15 cellular contexts compared by ENCODE assay signal in the genomic region with DNA sequence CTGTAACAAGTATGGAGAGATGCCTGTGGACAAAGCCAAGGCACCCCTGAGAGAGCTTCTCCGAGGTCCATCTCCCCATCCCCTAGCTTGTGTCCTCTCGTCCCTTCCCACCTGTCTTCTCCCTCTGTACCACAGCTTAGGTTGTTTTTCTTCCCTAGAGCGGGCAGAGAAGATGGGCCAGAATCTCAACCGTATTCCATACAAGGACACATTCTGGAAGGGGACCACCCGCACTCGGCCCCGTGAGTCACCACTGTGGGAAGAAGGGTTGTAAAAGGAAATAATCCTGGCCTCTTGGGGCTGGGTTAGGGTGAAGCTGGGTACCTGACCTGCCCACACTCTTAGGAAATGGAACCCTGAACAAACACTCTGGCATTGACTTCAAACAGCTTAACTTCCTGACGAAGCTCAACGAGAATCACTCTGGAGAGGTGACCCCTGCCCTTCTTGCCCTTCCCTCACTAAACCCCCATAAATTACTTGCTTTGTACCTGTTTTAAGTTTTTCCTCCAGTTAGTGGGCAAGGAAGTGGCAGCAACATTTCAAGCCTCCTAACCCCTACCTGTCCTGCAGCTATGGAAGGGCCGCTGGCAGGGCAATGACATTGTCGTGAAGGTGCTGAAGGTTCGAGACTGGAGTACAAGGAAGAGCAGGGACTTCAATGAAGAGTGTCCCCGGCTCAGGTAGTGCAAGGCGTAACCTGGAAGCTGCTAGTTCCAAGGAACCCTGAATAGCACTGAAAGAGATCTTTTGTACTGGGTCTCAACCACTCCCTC. TPM values are rescaled to one million over a fixed set of nuclear protein-coding genes. Genes with fewer than 3 reads are reported as not detected.
DNase-seq lines count a peak whose midpoint lies in the region; ATAC-seq, FAIRE-seq and TF ChIP-seq lines count a peak whose summit lies in the region.
"Had no signal": no experiment of that assay in that cellular context is flagged by ENCODE, and none has a peak within 500 bp of the region (broad histone marks: within the 10 kb centered on the region; RNA-seq: fewer than 3 reads in every experiment).

No MANE protein-coding gene starts in this region.

- H3K27ac Mint-ChIP-seq in activated CD4-positive, alpha-beta memory T cell treated with anti-CD3 and anti-CD28 coated beads for 36 hours = peak overlapping the region; percentile 36
- H3K27ac Mint-ChIP-seq in activated CD4-positive, alpha-beta memory T cell treated with anti-CD3 and anti-CD28 coated beads, Interleukin-2, amount 10 ng/mL, durations not matched to agents 7 days and 5 days = no peak overlapping the region
- H3K27ac Mint-ChIP-seq in stimulated activated naive B cell treated with anti-CD40 and anti-IgM and Interleukin-4, amounts not matched to agents 10 μg/mL and 1 μg/mL and 100 μg/mL, for 72 hours = peak overlapping the region; percentile 43

- no peak overlapping the region for H3K4me3 ChIP-seq in kidney (ENCODE audit: low read length in 2 of 2)

- CTCF ChIA-PET in activated CD4-positive, alpha-beta memory T cell treated with anti-CD3 and anti-CD28 coated beads for 36 hours (lab: Charles Lee) = interaction anchor here (0.9 to 2.2 kb wide), 4 partner anchors 10 to 77 kb away, joined by 3 to 8 read pairs (median 6); a partner anchor contains a TSS
- CTCF ChIA-PET in activated CD4-positive, alpha-beta memory T cell treated with anti-CD3 and anti-CD28 coated beads, Interleukin-2, amount 10 ng/mL, durations not matched to agents 7 days and 5 days (lab: Charles Lee) = interaction anchor here (0.7 to 1.5 kb wide), 3 partner anchors 9 to 74 kb away, joined by 3 to 7 read pairs (median 3); a partner anchor contains a TSS

- H3K36me3 Mint-ChIP-seq in activated CD4-positive, alpha-beta memory T cell treated with anti-CD3 and anti-CD28 coated beads for 36 hours = peaks cover 46% of the 10 kb centered on the region
- H3K36me3 Mint-ChIP-seq in activated CD4-positive, alpha-beta memory T cell treated with anti-CD3 and anti-CD28 coated beads, Interleukin-2, amount 10 ng/mL, durations not matched to agents 7 days and 5 days (ENCODE audit: low read depth) = peaks cover 52% of the 10 kb centered on the region
- H3K36me3 Mint-ChIP-seq in stimulated activated naive B cell treated with anti-CD40 and anti-IgM and Interleukin-4, amounts not matched to agents 10 μg/mL and 1 μg/mL and 100 μg/mL, for 72 hours = peaks cover 34 to 49% of the 10 kb centered on the region in 2 donors

- no peaks in the 10 kb centered on the region for H3K4me1 Mint-ChIP-seq in activated CD4-positive, alpha-beta memory T cell treated with anti-CD3 and anti-CD28 coated beads for 36 hours (ENCODE audit: low read depth)
- peaks cover 44% of the 10 kb centered on the region for H3K4me1 Mint-ChIP-seq in activated CD4-positive, alpha-beta memory T cell treated with anti-CD3 and anti-CD28 coated beads, Interleukin-2, amount 10 ng/mL, durations not matched to agents 7 days and 5 days
- peaks cover 32 to 34% of the 10 kb centered on the region in 2 donors for H3K4me1 Mint-ChIP-seq in stimulated activated naive B cell treated with anti-CD40 and anti-IgM and Interleukin-4, amounts not matched to agents 10 μg/mL and 1 μg/mL and 100 μg/mL, for 72 hours

- no peak overlapping the region for H3K9ac ChIP-seq in kidney (ENCODE audit: low read length in 2 of 2)

- POLR2A ChIA-PET in activated CD4-positive, alpha-beta memory T cell treated with anti-CD3 and anti-CD28 coated beads for 36 hours (lab: Charles Lee) = interaction anchor here (1.3 to 3.4 kb wide), 3 partner anchors 9 to 127 kb away, joined by 3 to 23 read pairs (median 4); a partner anchor contains a TSS
- POLR2A ChIA-PET in activated CD4-positive, alpha-beta memory T cell treated with anti-CD3 and anti-CD28 coated beads, Interleukin-2, amount 10 ng/mL, durations not matched to agents 7 days and 5 days (lab: Charles Lee) = interaction anchor here (1.1 to 8.4 kb wide), 5 partner anchors 11 to 207 kb away, joined by 3 to 108 read pairs (median 8); a partner anchor contains a TSS

- peaks cover 31 to 44% of the 10 kb centered on the region in 2 donors for H3K4me1 ChIP-seq in kidney (ENCODE audit: control insufficient read depth in 1 of 2, insufficient read depth in 1 of 2, low read depth in 1 of 2, low read length in 2 of 2)

- no peak for TF ChIP-seq CTCF in kidney (IDR thresholded peaks at IDR 0.05; ENCODE audit: borderline replicate concordance, extremely low read depth, insufficient read depth)

- no peak overlapping the region for H3K4me3 Mint-ChIP-seq in activated CD4-positive, alpha-beta memory T cell treated with anti-CD3 and anti-CD28 coated beads for 36 hours
- no peak overlapping the region for H3K4me3 Mint-ChIP-seq in activated CD4-positive, alpha-beta memory T cell treated with anti-CD3 and anti-CD28 coated beads, Interleukin-2, amount 10 ng/mL, durations not matched to agents 7 days and 5 days
- no peak overlapping the region for H3K4me3 Mint-ChIP-seq in stimulated activated naive B cell treated with anti-CD40 and anti-IgM and Interleukin-4, amounts not matched to agents 10 μg/mL and 1 μg/mL and 100 μg/mL, for 72 hours
- H3K4me3 Mint-ChIP-seq: central memory CD8-positive, alpha-beta T cell had no signal

- TF ChIP-seq POLR2A in Raji (IDR thresholded peaks at IDR 0.05; ENCODE audit: insufficient read depth, low read depth, low read length) = 0 out of 2 replicates have a peak, but pooled peaks have one; percentile 14

- intact Hi-C loops in activated CD4-positive, alpha-beta memory T cell treated with anti-CD3 and anti-CD28 coated beads for 36 hours (cut with micrococcal nuclease) = no loop called here
- intact Hi-C loops in kidney (cut with DNase I) = no loop called here

- no peaks in the 10 kb centered on the region for H3K9me3 Mint-ChIP-seq in activated CD4-positive, alpha-beta memory T cell treated with anti-CD3 and anti-CD28 coated beads for 36 hours
- no peaks in the 10 kb centered on the region for H3K9me3 Mint-ChIP-seq in activated CD4-positive, alpha-beta memory T cell treated with anti-CD3 and anti-CD28 coated beads, Interleukin-2, amount 10 ng/mL, durations not matched to agents 7 days and 5 days
- no peaks in the 10 kb centered on the region for H3K9me3 Mint-ChIP-seq in stimulated activated naive B cell treated with anti-CD40 and anti-IgM and Interleukin-4, amounts not matched to agents 10 μg/mL and 1 μg/mL and 100 μg/mL, for 72 hours
- H3K9me3 Mint-ChIP-seq: central memory CD8-positive, alpha-beta T cell; mesothelial cell of epicardium had no signal

- no peaks in the 10 kb centered on the region for H3K27me3 Mint-ChIP-seq in activated CD4-positive, alpha-beta memory T cell treated with anti-CD3 and anti-CD28 coated beads for 36 hours
- no peaks in the 10 kb centered on the region for H3K27me3 Mint-ChIP-seq in activated CD4-positive, alpha-beta memory T cell treated with anti-CD3 and anti-CD28 coated beads, Interleukin-2, amount 10 ng/mL, durations not matched to agents 7 days and 5 days
- H3K27me3 Mint-ChIP-seq in stimulated activated naive B cell treated with anti-CD40 and anti-IgM and Interleukin-4, amounts not matched to agents 10 μg/mL and 1 μg/mL and 100 μg/mL, for 72 hours = no peaks in the 10 kb centered on the region
- H3K27me3 Mint-ChIP-seq: central memory CD8-positive, alpha-beta T cell had no signal

- H3K36me3 ChIP-seq in kidney (ENCODE audit: control insufficient read depth in 1 of 2, insufficient read depth in 2 of 2, low read length in 2 of 2) = peaks cover 27 to 37% of the 10 kb centered on the region in 2 donors

- H3K27ac ChIP-seq in kidney (ENCODE audit: low read depth in 2 of 2, low read length in 2 of 2) = peak overlapping the region in 1 of 2 donors; percentile 16

- FAIRE-seq in kidney (lab: Jason Lieb, UNC) = no peak
- FAIRE-seq: G401.6, H1 had no signal

- no peak for ATAC-seq in stimulated activated naive B cell treated with anti-CD40 and anti-IgM and Interleukin-4, amounts not matched to agents 10 μg/mL and 1 μg/mL and 100 μg/mL, for 72 hours (replicated peaks)
- no peak for ATAC-seq in HG02763 (IDR thresholded peaks at IDR 0.05; ENCODE audit: unreplicated experiment)
- ATAC-seq in GM21717 (IDR thresholded peaks at IDR 0.05; ENCODE audit: unreplicated experiment) = no peak

- no peaks in the 10 kb centered on the region for H3K9me3 ChIP-seq in kidney (ENCODE audit: control insufficient read depth in 1 of 2, low read length in 2 of 2)

- no peak for DNase-seq in activated CD4-positive, alpha-beta memory T cell treated with anti-CD3 and anti-CD28 coated beads for 36 hours
- DNase-seq in activated CD4-positive, alpha-beta memory T cell treated with anti-CD3 and anti-CD28 coated beads, Interleukin-2, amount 10 ng/mL, durations not matched to agents 7 days and 5 days = no peak
- DNase-seq in kidney (peak; percentile 49), SKM-1 treated with dmso at 0.1 percent for 144 hours (lab: John Stamatoyannopoulos, UW; ENCODE audit: unreplicated experiment) (no peak)
- no peak for DNase-seq in stimulated activated naive B cell treated with anti-CD40 and anti-IgM and Interleukin-4, amounts not matched to agents 10 μg/mL and 1 μg/mL and 100 μg/mL, for 72 hours
- DNase-seq: glutamatergic neuron; NCI-H526 treated with DMSO at 0.1 percent for 48 hours; stimulated activated naive CD4-positive, alpha-beta T cell had no signal

RNA-seq across cellular contexts. Expression of a gene that starts 3.1 kb away (rescaled TPM):
- total RNA-seq in activated CD4-positive, alpha-beta memory T cell treated with anti-CD3 and anti-CD28 coated beads for 36 hours = 100 to 1,000 TPM; 158 to 165 TPM
- total RNA-seq in activated CD4-positive, alpha-beta memory T cell treated with anti-CD3 and anti-CD28 coated beads, Interleukin-2, amount 10 ng/mL, durations not matched to agents 7 days and 5 days = 100 to 1,000 TPM; 159 to 161 TPM
- 136 TPM for total RNA-seq in kidney
- polyA plus RNA-seq in kidney (ENCODE audit: insufficient read depth, low read depth, low replicate concordance) = 250 TPM

RNA-seq across cellular contexts. Expression of a gene that starts 5.3 kb away (rescaled TPM):
- total RNA-seq in activated CD4-positive, alpha-beta memory T cell treated with anti-CD3 and anti-CD28 coated beads for 36 hours = 10 to 100 TPM; 89.2 to 95.8 TPM
- 100 to 1,000 TPM; 135 to 138 TPM for total RNA-seq in activated CD4-positive, alpha-beta memory T cell treated with anti-CD3 and anti-CD28 coated beads, Interleukin-2, amount 10 ng/mL, durations not matched to agents 7 days and 5 days
- total RNA-seq in kidney = 170 TPM
- polyA plus RNA-seq in kidney (ENCODE audit: insufficient read depth, low read depth, low replicate concordance) = 149 TPM

RNA-seq across cellular contexts. Expression of a gene that starts 5.5 kb away (rescaled TPM):
- 10 to 100 TPM; 34.9 to 37.5 TPM for total RNA-seq in activated CD4-positive, alpha-beta memory T cell treated with anti-CD3 and anti-CD28 coated beads for 36 hours
- 10 to 100 TPM; 21.8 to 24.4 TPM for total RNA-seq in activated CD4-positive, alpha-beta memory T cell treated with anti-CD3 and anti-CD28 coated beads, Interleukin-2, amount 10 ng/mL, durations not matched to agents 7 days and 5 days
- 23.4 TPM for total RNA-seq in kidney
- 29.8 TPM for polyA plus RNA-seq in kidney (ENCODE audit: insufficient read depth, low read depth, low replicate concordance)

RNA-seq across cellular contexts. Expression of a gene that starts 10.3 kb away (rescaled TPM):
- 10 to 100 TPM; 53.2 to 56.6 TPM for total RNA-seq in activated CD4-positive, alpha-beta memory T cell treated with anti-CD3 and anti-CD28 coated beads for 36 hours
- 100 to 1,000 TPM; 130 to 131 TPM for total RNA-seq in activated CD4-positive, alpha-beta memory T cell treated with anti-CD3 and anti-CD28 coated beads, Interleukin-2, amount 10 ng/mL, durations not matched to agents 7 days and 5 days
- 84.2 TPM for total RNA-seq in kidney
- polyA plus RNA-seq in kidney (ENCODE audit: insufficient read depth, low read depth, low replicate concordance) = 115 TPM

RNA-seq across cellular contexts. Expression of a gene that starts 46.7 kb away (rescaled TPM):
- total RNA-seq in activated CD4-positive, alpha-beta memory T cell treated with anti-CD3 and anti-CD28 coated beads for 36 hours = under 1 TPM; 0.80 to 0.90 TPM
- total RNA-seq in activated CD4-positive, alpha-beta memory T cell treated with anti-CD3 and anti-CD28 coated beads, Interleukin-2, amount 10 ng/mL, durations not matched to agents 7 days and 5 days = under 1 TPM; 0.23 to 0.25 TPM
- total RNA-seq in kidney = 17.0 TPM
- polyA plus RNA-seq in kidney (ENCODE audit: insufficient read depth, low read depth, low replicate concordance) = 2.4 TPM
